In the genomic region with DNA sequence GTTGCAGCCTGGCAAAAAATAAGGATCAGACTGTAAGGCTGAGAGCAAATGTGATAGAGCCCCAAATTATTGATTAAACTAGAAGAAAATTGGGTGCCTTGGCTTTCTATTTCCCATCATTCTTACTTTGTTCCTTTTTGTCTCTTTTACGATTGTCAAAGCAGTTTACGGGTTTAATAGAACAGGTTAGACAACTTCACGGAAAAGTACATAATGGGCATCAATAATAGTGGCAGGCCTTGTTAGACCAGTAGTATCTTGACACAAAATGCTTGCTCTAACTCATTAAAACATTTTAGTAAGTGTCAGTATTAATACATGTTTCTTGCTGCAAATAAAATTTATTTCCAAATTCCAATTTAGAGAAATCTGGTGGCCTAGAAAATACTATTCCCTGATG, we compare ENCODE assay signal across 16 cellular contexts.
"Had no signal": no experiment of that assay in that cellular context is flagged by ENCODE, and none has a peak within 500 bp of the region (broad histone marks: within the 10 kb centered on the region; RNA-seq: fewer than 3 reads in every experiment).

No MANE protein-coding gene starts in this region.

- DNase-seq: activated gamma-delta T cell; activated naive CD8-positive, alpha-beta T cell treated with anti-CD3 and anti-CD28 coated beads for 36 hours; activated T-cell treated with anti-CD3 and anti-CD28 coated beads, Interleukin-2, amount 50 U/mL, for 4 hours; anterior cingulate cortex; dorsolateral prefrontal cortex; foreskin keratinocyte; left cardiac atrium; mammary epithelial cell; nucleus accumbens; psoas muscle; stimulated activated naive CD4-positive, alpha-beta T cell; T-helper 2 cell; upper lobe of right lung had no signal

- H3K4me3 ChIP-seq: dorsolateral prefrontal cortex, psoas muscle, upper lobe of right lung had no signal

- H3K27me3 ChIP-seq: dorsolateral prefrontal cortex, foreskin keratinocyte, upper lobe of right lung had no signal

- H3K4me1 ChIP-seq: psoas muscle had no signal

- ATAC-seq: activated CD4-positive, CD25-positive, alpha-beta regulatory T cell treated with anti-CD3 and anti-CD28 coated beads, Interleukin-2, amount 50 U/mL, for 24 hours; activated T-cell treated with anti-CD3 and anti-CD28 coated beads, Interleukin-2, amount 50 U/mL, for 4 hours; foreskin keratinocyte; left cardiac atrium; natural killer cell treated with Interleukin-12 subunit alpha and Interleukin-12 subunit beta and Interleukin-15 and Interleukin-18, amount 100 ng/mL, for 72 hours; psoas muscle; sciatic nerve; upper lobe of right lung had no signal

- H3K36me3 ChIP-seq: upper lobe of right lung had no signal

- H3K27ac ChIP-seq: dorsolateral prefrontal cortex, foreskin keratinocyte, psoas muscle, upper lobe of right lung had no signal

- H3K9me3 ChIP-seq: psoas muscle, upper lobe of right lung had no signal
